19 cellular contexts compared by ENCODE assay signal in the genomic region with DNA sequence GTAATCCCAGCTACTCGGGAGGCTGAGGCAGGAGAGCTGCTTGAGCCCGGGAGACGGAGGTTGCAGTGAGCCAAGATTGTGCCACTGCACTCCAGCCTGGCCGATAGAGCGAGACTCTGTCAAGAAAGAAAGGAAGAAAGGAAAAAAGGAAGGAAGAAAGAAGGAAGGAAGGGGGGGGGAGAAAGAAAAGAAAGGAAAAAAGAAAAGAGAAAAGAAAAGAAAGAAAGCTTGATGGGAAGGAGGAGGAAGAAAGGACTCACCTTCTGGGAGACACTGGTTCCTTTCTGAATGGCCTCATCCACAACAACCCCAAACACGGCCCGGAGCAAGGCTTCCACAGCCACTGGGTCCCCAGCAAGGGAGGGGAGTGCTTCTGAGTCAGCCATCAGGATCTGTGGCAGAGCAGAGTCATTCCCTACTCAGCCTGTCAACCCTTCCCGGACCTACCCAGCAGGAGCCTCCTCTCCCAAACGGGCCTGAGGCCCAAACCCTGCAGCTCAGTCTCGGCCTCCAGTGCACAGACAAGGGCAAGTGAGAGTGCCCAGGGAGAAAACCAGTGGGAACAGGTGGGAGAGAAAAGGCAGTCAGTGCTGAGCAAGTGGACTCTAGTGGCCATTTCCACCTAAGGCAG. TPM values are rescaled to one million over a fixed set of nuclear protein-coding genes. Genes with fewer than 3 reads are reported as not detected.
DNase-seq lines count a peak whose midpoint lies in the region; TF ChIP-seq lines count a peak whose summit lies in the region.
"Had no signal": no experiment of that assay in that cellular context is flagged by ENCODE, and none has a peak within 500 bp of the region (broad histone marks: within the 10 kb centered on the region; RNA-seq: fewer than 3 reads in every experiment).

No MANE protein-coding gene starts in this region.

- H3K27ac ChIP-seq in RWPE1 (peak overlapping the region; percentile 21; the same call in 1 of the 2 replicates), neuronal stem cell (replicated peaks; ENCODE audit: low read length) (no peak overlapping the region)
- H3K27ac ChIP-seq: BLaER1 treated with 17β-estradiol and CSF1 and Interleukin-3, amounts not matched to agents 10 nM and 100 nM; brain microvascular endothelial cell; HL-60; left ventricle myocardium inferior; SJCRH30; transverse colon had no signal

- H3K23ac ChIP-seq in neuronal stem cell (ENCODE audit: low read depth, low read length, poor library complexity) = no peak overlapping the region

- POLR2A ChIA-PET in RWPE1 (lab: Yijun Ruan, JAX; ENCODE audit: low non-redundant PET) = no interaction called here

- no peak overlapping the region for H2BK12ac ChIP-seq in neuronal stem cell (ENCODE audit: low read length)

- H3K27me3 ChIP-seq in neuronal stem cell (ENCODE audit: control insufficient read depth in 3 of 3, insufficient read depth in 3 of 3, low read depth in 1 of 3, low read length in 3 of 3) = no peaks in the 10 kb centered on the region
- H3K27me3 ChIP-seq: BLaER1 treated with 17β-estradiol and CSF1 and Interleukin-3, amounts not matched to agents 10 nM and 100 nM; brain microvascular endothelial cell; SJCRH30; transverse colon had no signal

- H3K9ac ChIP-seq in neuronal stem cell (ENCODE audit: low read depth, low read length, poor library complexity) = peak overlapping the region; percentile 50

- TF ChIP-seq CTCF in RWPE1 (conservative IDR thresholded peaks at IDR 0.05; ENCODE audit: low read depth) = no peak
- TF ChIP-seq CTCF in epithelial cell of esophagus (IDR thresholded peaks at IDR 0.05; ENCODE audit: insufficient read depth, low read depth, low read length, missing control alignments) = no peak

- no CpG with 5 or more reads among the region's 10 CpGs for WGBS in neuronal stem cell (ENCODE audit: extremely low coverage in 2 of 2, insufficient read length in 2 of 2, insufficient replicate concordance in 1 of 2), 2 donors

- H3K79me1 ChIP-seq in neuronal stem cell (ENCODE audit: low read depth, low read length) = no peaks in the 10 kb centered on the region

- DNase-seq in ELR (ENCODE audit: low read depth) (peak; percentile 82), RWPE1 (ENCODE audit: low spot score) (no peak), epithelial cell of esophagus (ENCODE audit: low read depth) (peak; percentile 59), neuronal stem cell (ENCODE audit: low spot score) (no peak), OCI-M2 (lab: John Stamatoyannopoulos, UW; ENCODE audit: unreplicated experiment) (no peak), NCI-H2171 (lab: John Stamatoyannopoulos, UW) (no peak), GM19238 (ENCODE audit: insufficient read length, low spot score) (no peak), NCI-H1694 treated with DMSO at 0.1 percent for 48 hours (lab: John Stamatoyannopoulos, UW) (no peak)
- DNase-seq: activated naive CD4-positive, alpha-beta T cell treated with anti-CD3 and anti-CD28 coated beads, Interleukin-2, amount 50 U/mL, for 16 hours; effector CD8-positive, alpha-beta T cell; left ventricle myocardium inferior; NCI-H1417 treated with DMSO at 0.1 percent for 48 hours; NCI-H446; stimulated activated naive B cell treated with anti-CD40 and anti-IgM and Interleukin-4, amounts not matched to agents 10 μg/mL and 1 μg/mL and 100 μg/mL, for 72 hours; transverse colon had no signal

- H2BK15ac ChIP-seq in neuronal stem cell (ENCODE audit: low read length) = no peak overlapping the region

- H3K9me3 ChIP-seq in neuronal stem cell (replicated peaks in 1 of 2; ENCODE audit: control insufficient read depth in 2 of 2, insufficient read depth in 1 of 2, low read depth in 1 of 2, low read length in 2 of 2) = no peaks in the 10 kb centered on the region
- H3K9me3 ChIP-seq: BLaER1 treated with 17β-estradiol and CSF1 and Interleukin-3, amounts not matched to agents 10 nM and 100 nM; left ventricle myocardium inferior; SJCRH30; transverse colon had no signal

- CTCF ChIA-PET in RWPE1 (lab: Yijun Ruan, JAX) = interaction anchor here (0.6 to 1.0 kb wide), 3 partner anchors 12 to 276 kb away, joined by 3 to 4 read pairs (median 4); no protein-coding TSS in a partner anchor

- peaks cover 5 to 9% of the 10 kb centered on the region in 2 donors for H3K4me1 ChIP-seq in neuronal stem cell (ENCODE audit: control insufficient read depth in 2 of 2, insufficient read depth in 1 of 2, low read depth in 1 of 2, low read length in 2 of 2)
- H3K4me1 ChIP-seq: SJCRH30 had no signal

- no peak overlapping the region for H2AFZ ChIP-seq in neuronal stem cell (ENCODE audit: low read length)

- no peak overlapping the region for H4K8ac ChIP-seq in neuronal stem cell (ENCODE audit: low read depth, low read length)

- no peak overlapping the region for H2AK5ac ChIP-seq in neuronal stem cell (ENCODE audit: low read depth, low read length)

- H3K4ac ChIP-seq in neuronal stem cell (ENCODE audit: low read length) = no peak overlapping the region

- H3K36me3 ChIP-seq in neuronal stem cell (replicated peaks in 1 of 2; ENCODE audit: control insufficient read depth in 2 of 2, insufficient read depth in 2 of 2, low read length in 2 of 2) = peaks cover 4 to 5% of the 10 kb centered on the region in 2 donors
- H3K36me3 ChIP-seq: SJCRH30, transverse colon had no signal

- H3K14ac ChIP-seq in neuronal stem cell (ENCODE audit: low read length) = peak overlapping the region; percentile 14

- H2BK5ac ChIP-seq in neuronal stem cell (ENCODE audit: low read length) = no peak overlapping the region

- no peak overlapping the region for H4K91ac ChIP-seq in neuronal stem cell (ENCODE audit: low read depth, low read length, poor library complexity)

- no peak overlapping the region for H3K4me2 ChIP-seq in neuronal stem cell (ENCODE audit: insufficient read depth, low read length, poor library complexity, severe bottlenecking)

- H3K4me3 ChIP-seq in epithelial cell of esophagus (ENCODE audit: low read length) (no peak overlapping the region), neuronal stem cell (ENCODE audit: low read length in 2 of 2) (peak overlapping the region in 1 of 2 donors; percentile 46)
- H3K4me3 ChIP-seq: BLaER1 treated with 17β-estradiol and CSF1 and Interleukin-3, amounts not matched to agents 10 nM and 100 nM; left ventricle myocardium inferior; SJCRH30; transverse colon had no signal

- H3K18ac ChIP-seq in neuronal stem cell (ENCODE audit: low read length) = no peak overlapping the region

- no peak overlapping the region for H2BK120ac ChIP-seq in neuronal stem cell (ENCODE audit: low read depth, low read length)

RNA-seq across cellular contexts. Expression of a gene that starts 7.3 kb away (rescaled TPM):
- 19.7 TPM for polyA plus RNA-seq in neuronal stem cell (2013, experiment 1 of 2)
- 19.5 TPM for polyA plus RNA-seq in neuronal stem cell (2013, experiment 2 of 2)

RNA-seq across cellular contexts. Expression of a gene that starts 7.5 kb away (rescaled TPM):
- polyA plus RNA-seq in neuronal stem cell (2013, experiment 1 of 2) = 14.3 TPM
- 14.1 TPM for polyA plus RNA-seq in neuronal stem cell (2013, experiment 2 of 2)

RNA-seq across cellular contexts. Expression of a gene that starts 33.9 kb away (rescaled TPM):
- 0.07 TPM for polyA plus RNA-seq in neuronal stem cell (2013, experiment 1 of 2)
- 0.03 TPM for polyA plus RNA-seq in neuronal stem cell (2013, experiment 2 of 2)

RNA-seq across cellular contexts. Expression of a gene that starts 58.8 kb away (rescaled TPM):
- 11.1 TPM for polyA plus RNA-seq in neuronal stem cell (2013, experiment 1 of 2)
- polyA plus RNA-seq in neuronal stem cell (2013, experiment 2 of 2) = 10.9 TPM

Comparison
In these comparisons a context has a peak if more than half of its experiments do, and no peak if none do; other contexts are left out.
1. DNase-seq: peak in ELR (single experiment) and epithelial cell of esophagus (single experiment); none in RWPE1 (single experiment), neuronal stem cell (single experiment), OCI-M2 (single experiment), NCI-H2171 (single experiment), GM19238 (single experiment) and NCI-H1694 treated with DMSO at 0.1 percent for 48 hours (single experiment).